ENCODE assay signal across 25 cellular contexts in genomic region chr4:110613710-110614109, GRCh38. TPM values are rescaled to one million over a fixed set of nuclear protein-coding genes. Genes with fewer than 3 reads are reported as not detected.
A peak's percentile ranks its signal among the peaks of the same experiment; 100 is the strongest.
DNase-seq lines count a peak whose midpoint lies in the region; ATAC-seq and TF ChIP-seq lines count a peak whose summit lies in the region.
"Had no signal": no experiment of that assay in that cellular context is flagged by ENCODE, and none has a peak within 500 bp of the region (broad histone marks: within the 10 kb centered on the region; RNA-seq: fewer than 3 reads in every experiment).

No MANE protein-coding gene starts in this region.

- H2BK15ac ChIP-seq in H9 (ENCODE audit: low read depth, low read length): no peak overlapping the region

- H3K27me3 Mint-ChIP-seq in H9 (ENCODE audit: low read depth): peaks cover 72% of the 10 kb centered on the region
- H3K27me3 Mint-ChIP-seq in brain: peaks cover 100% of the 10 kb centered on the region
- peaks cover 83% of the 10 kb centered on the region for H3K27me3 Mint-ChIP-seq in nephron progenitor cell (ENCODE audit: low read depth, poor library complexity)

- H2BK120ac ChIP-seq in H9 (ENCODE audit: low read depth, low read length, poor library complexity, severe bottlenecking): no peak overlapping the region

- H3K79me2 ChIP-seq in H9 (ENCODE audit: insufficient read depth, low read length): no peaks in the 10 kb centered on the region

- H2BK5ac ChIP-seq in H9 (ENCODE audit: insufficient read length, low read length): no peak overlapping the region

- H3K9me3 ChIP-seq in H9 (ENCODE audit: control insufficient read depth, low read depth, low read length) (no peaks in the 10 kb centered on the region), iPS-20b (ENCODE audit: insufficient read depth, low read depth, low read length) (no peaks in the 10 kb centered on the region), A673 (ENCODE audit: low read depth, low read length, poor library complexity, severe bottlenecking) (no peaks in the 10 kb centered on the region)
- H3K9me3 ChIP-seq: A549, Caco-2 had no signal

- H3K36me3 ChIP-seq in iPS-20b (ENCODE audit: insufficient read depth, low read depth, low read length): no peaks in the 10 kb centered on the region
- no peaks in the 10 kb centered on the region for H3K36me3 ChIP-seq in A673 (ENCODE audit: insufficient read depth, low read length, poor library complexity, severe bottlenecking)
- H3K36me3 ChIP-seq: BLaER1 had no signal

- no peaks in the 10 kb centered on the region for H4K20me1 ChIP-seq in H9 (ENCODE audit: control insufficient read depth, insufficient read depth, insufficient read length)

- no peaks in the 10 kb centered on the region for H3K79me1 ChIP-seq in H9 (ENCODE audit: insufficient read depth, low read depth, low read length, poor library complexity, severe bottlenecking)

- no CpG with 5 or more reads among the region's 2 CpGs for WGBS in H9 (ENCODE audit: extremely low coverage, insufficient read length, low lambda C conversion rate)

- CTCF ChIA-PET in A673 (lab: Charles Lee): no interaction called here

- no peak overlapping the region for H4K8ac ChIP-seq in H9 (replicated peaks; ENCODE audit: insufficient read length, low read depth, low read length)

- no peak overlapping the region for H3K9ac ChIP-seq in H9 (ENCODE audit: extremely low read depth, insufficient read length, low read length)
- H3K9ac ChIP-seq in iPS-20b (ENCODE audit: low read depth, low read length): no peak overlapping the region
- H3K9ac ChIP-seq: BLaER1 had no signal

- H3T11ph ChIP-seq in H9 (ENCODE audit: low read length): no peak overlapping the region

- ATAC-seq in HG02678 (IDR thresholded peaks at IDR 0.05; ENCODE audit: unreplicated experiment): no peak
- no peak for ATAC-seq in activated CD4-positive, CD25-positive, alpha-beta regulatory T cell treated with anti-CD3 and anti-CD28 coated beads, Interleukin-2, amount 50 U/mL, for 24 hours
- ATAC-seq: A549, GM12878, HCT116, HepG2, K562 had no signal

- H3K27ac Mint-ChIP-seq in H9 (no peak overlapping the region), brain (peak overlapping the region in 1 of 5 experiments; percentile 37), nephron progenitor cell (peak overlapping the region; percentile 55)
- H3K27ac Mint-ChIP-seq: CD4-positive, alpha-beta memory T cell had no signal

- no peak overlapping the region for H2AK5ac ChIP-seq in H9 (ENCODE audit: insufficient read length, low read length)

- H3K36me3 Mint-ChIP-seq in H9 (ENCODE audit: insufficient read depth in 1 of 3, low read depth in 3 of 3) (no peaks in the 10 kb centered on the region), brain (peaks cover 5% of the 10 kb centered on the region), nephron progenitor cell (ENCODE audit: low read depth) (no peaks in the 10 kb centered on the region)

- H3K4me1 ChIP-seq in H9 (ENCODE audit: insufficient read depth, low read length): peaks cover 2% of the 10 kb centered on the region; the same call in 1 of the 2 replicates
- peaks cover 31% of the 10 kb centered on the region for H3K4me1 ChIP-seq in iPS-20b (ENCODE audit: insufficient read depth, low read length)
- H3K4me1 ChIP-seq in A673 (ENCODE audit: insufficient read depth, low read length, poor library complexity, severe bottlenecking): no peaks in the 10 kb centered on the region
- H3K4me1 ChIP-seq: BLaER1 had no signal

- no peak overlapping the region for H3K56ac ChIP-seq in H9 (ENCODE audit: insufficient read length, low read depth, low read length)

- H3K9me3 Mint-ChIP-seq in H9: peaks cover 0 to 9% of the 10 kb centered on the region in 2 experiments; a peak in 1 of 5 replicates
- peaks cover 0 to 9% (median 0%) of the 10 kb centered on the region in 5 experiments for H3K9me3 Mint-ChIP-seq in brain
- H3K9me3 Mint-ChIP-seq in nephron progenitor cell: no peaks in the 10 kb centered on the region

- H3K27me3 ChIP-seq in H9 (ENCODE audit: insufficient read depth, low read length) (peaks cover 81% of the 10 kb centered on the region), iPS-20b (ENCODE audit: insufficient read depth, low read length) (peaks cover 99% of the 10 kb centered on the region), A673 (replicated peaks; ENCODE audit: insufficient read depth, low read depth, low read length, poor library complexity) (no peaks in the 10 kb centered on the region)

- DNase-seq in H9 (no peak), nephron progenitor cell (no peak), dedifferentiated amniotic fluid mesenchymal stem cell (ENCODE audit: extremely low spot score) (no peak), A673 (ENCODE audit: low spot score) (no peak)
- DNase-seq: Caco-2; CD4-positive, alpha-beta memory T cell; DMS 273 treated with DMSO at 0.1 percent for 48 hours; DND-41; MM.1S; NCI-H1048; NCI-H1417 treated with DMSO at 0.1 percent for 48 hours; NCI-H1930; SHP77 treated with DMSO at 0.1 percent for 48 hours had no signal

- H3K18ac ChIP-seq in H9 (ENCODE audit: insufficient read length, low read depth, low read length): no peak overlapping the region

- H2BK20ac ChIP-seq in H9 (ENCODE audit: low read depth, low read length, poor library complexity, severe bottlenecking): no peak overlapping the region

- peak overlapping the region; percentile 24 to 87; a peak in 2 of 5 replicates for H3K4me3 Mint-ChIP-seq in H9
- H3K4me3 Mint-ChIP-seq in brain: peak overlapping the region in 3 of 5 experiments; percentile 45 to 71 (median 68)
- peak overlapping the region; percentile 84 for H3K4me3 Mint-ChIP-seq in nephron progenitor cell

- H3K4ac ChIP-seq in H9 (ENCODE audit: low read depth, low read length): no peak overlapping the region

- H2AFZ ChIP-seq in H9 (ENCODE audit: low read length): no peak overlapping the region

- H2BK12ac ChIP-seq in H9 (ENCODE audit: insufficient read length, low read depth, low read length): no peak overlapping the region

- BruUV-seq in A673 (replicated peaks; lab: Mats Ljungman, UMichigan): no TSS peak

- H3K4me1 Mint-ChIP-seq in H9: peaks cover 62 to 68% of the 10 kb centered on the region in 2 experiments
- H3K4me1 Mint-ChIP-seq in brain: peaks cover 41% of the 10 kb centered on the region
- H3K4me1 Mint-ChIP-seq in nephron progenitor cell: peaks cover 93% of the 10 kb centered on the region

- H3K14ac ChIP-seq in H9 (ENCODE audit: insufficient read depth, low read length): no peak overlapping the region

- POLR2A ChIA-PET in A673 (lab: Charles Lee; ENCODE audit: low non-redundant PET): no interaction called here

- no peak overlapping the region for H3K27ac ChIP-seq in H9 (ENCODE audit: insufficient read length, low read depth, low read length)
- no peak overlapping the region for H3K27ac ChIP-seq in iPS-20b (ENCODE audit: low read length)
- no peak overlapping the region for H3K27ac ChIP-seq in A673 (ENCODE audit: low read depth, low read length, poor library complexity, severe bottlenecking)
- H3K27ac ChIP-seq: A549, BLaER1, RWPE1, SK-N-MC had no signal

- H3K23ac ChIP-seq in H9 (ENCODE audit: insufficient read length, low read depth, low read length): no peak overlapping the region

- no peak overlapping the region for H4K91ac ChIP-seq in H9 (ENCODE audit: insufficient read length, low read depth, low read length)

- H3K23me2 ChIP-seq in H9 (ENCODE audit: insufficient read length, low read depth, low read length, poor library complexity, severe bottlenecking): peaks cover 23% of the 10 kb centered on the region

- intact Hi-C loops in A673 (cut with micrococcal nuclease; ENCODE audit: unreplicated experiment): no loop called here

- TF ChIP-seq CTCF in H9 (conservative IDR thresholded peaks at IDR 0.05) (no peak), brain (conservative IDR thresholded peaks at IDR 0.05) (no peak), nephron progenitor cell (IDR thresholded peaks at IDR 0.05) (no peak), A673 (conservative IDR thresholded peaks at IDR 0.05; ENCODE audit: low read depth, low read length) (no peak)

- H3K4me3 ChIP-seq in iPS-20b (ENCODE audit: low read length) (peak overlapping the region; percentile 68), A673 (ENCODE audit: low read depth, low read length, poor library complexity, severe bottlenecking) (no peak overlapping the region)
- H3K4me3 ChIP-seq: A549, BLaER1, GM12878, K562, SK-N-MC had no signal

- peak overlapping the region; percentile 82 for H3K4me2 ChIP-seq in H9 (ENCODE audit: insufficient read depth, insufficient read length, low read length)
- H3K4me2 ChIP-seq: A549, BLaER1 had no signal

- no peak overlapping the region for H4K5ac ChIP-seq in H9 (ENCODE audit: insufficient read length, low read depth, low read length)

RNA-seq across cellular contexts. Expression of gene PITX2, which starts 9.2 kb away (rescaled TPM):
- 7.5 and 8.5 TPM in 2 replicates for total RNA-seq in H9 (2021)
- polyA plus RNA-seq in brain (ENCODE audit: insufficient read depth, low read depth, low replicate concordance): not detected
- total RNA-seq in A673 (2021): 0.90 and 2.0 TPM in 2 replicates
- total RNA-seq: CD4-positive, alpha-beta memory T cell; GM12878; HepG2; K562 had no signal
- polyA plus RNA-seq: CD4-positive, alpha-beta memory T cell; GM12878; HepG2 had no signal
